In genomic region chr11:108851781-108852180, GRCh38 we compare ENCODE assay signal across 15 cellular contexts.
A peak's percentile ranks its signal among the peaks of the same experiment; 100 is the strongest.
DNase-seq lines count a peak whose midpoint lies in the region; ATAC-seq and TF ChIP-seq lines count a peak whose summit lies in the region.
"Had no signal": no experiment of that assay in that cellular context is flagged by ENCODE, and none has a peak within 500 bp of the region (broad histone marks: within the 10 kb centered on the region; RNA-seq: fewer than 3 reads in every experiment).

No MANE protein-coding gene starts in this region.

- no peak overlapping the region for H3K9ac ChIP-seq in neural cell (ENCODE audit: low read length)
- H3K9ac ChIP-seq: GM23248 had no signal

- peak overlapping the region; percentile 14 for H3K27ac Mint-ChIP-seq in activated naive CD4-positive, alpha-beta T cell treated with anti-CD3 and anti-CD28 coated beads, Interleukin-2, amount 50 U/mL, for 24 hours
- H3K27ac Mint-ChIP-seq in IgD-negative memory B cell: peak overlapping the region in 2 of 3 donors; percentile 13 to 25

- TF ChIP-seq CTCF in epithelial cell of esophagus (IDR thresholded peaks at IDR 0.05; ENCODE audit: insufficient read depth, low read depth, low read length, missing control alignments): no peak
- no peak for TF ChIP-seq CTCF in neural cell (IDR thresholded peaks at IDR 0.05; ENCODE audit: poor library complexity, severe bottlenecking)

- H3K27me3 Mint-ChIP-seq in activated naive CD4-positive, alpha-beta T cell treated with anti-CD3 and anti-CD28 coated beads, Interleukin-2, amount 50 U/mL, for 24 hours: no peaks in the 10 kb centered on the region
- H3K27me3 Mint-ChIP-seq in IgD-negative memory B cell: no peaks in the 10 kb centered on the region
- H3K27me3 Mint-ChIP-seq: B cell; CD4-positive, alpha-beta T cell had no signal

- no peaks in the 10 kb centered on the region for H3K9me3 Mint-ChIP-seq in activated naive CD4-positive, alpha-beta T cell treated with anti-CD3 and anti-CD28 coated beads, Interleukin-2, amount 50 U/mL, for 24 hours
- no peaks in the 10 kb centered on the region for H3K9me3 Mint-ChIP-seq in IgD-negative memory B cell
- H3K9me3 Mint-ChIP-seq: CD4-positive, alpha-beta T cell had no signal

- no peak for TF ChIP-seq RAD21 in neural cell (conservative IDR thresholded peaks at IDR 0.05)

- ATAC-seq in GM21723 (IDR thresholded peaks at IDR 0.05; ENCODE audit: unreplicated experiment): no peak
- no peak for ATAC-seq in HG02870 (IDR thresholded peaks at IDR 0.05; ENCODE audit: unreplicated experiment)

- H3K27ac ChIP-seq in neural cell (ENCODE audit: low read length): peak overlapping the region; percentile 55
- H3K27ac ChIP-seq: GM23248 had no signal

- H3K36me3 ChIP-seq in neural cell (ENCODE audit: insufficient read depth, low read length): no peaks in the 10 kb centered on the region

- H3K9me2 ChIP-seq in neural cell (ENCODE audit: insufficient read depth, low read length): no peaks in the 10 kb centered on the region

- no peak overlapping the region for H3K4me3 Mint-ChIP-seq in activated naive CD4-positive, alpha-beta T cell treated with anti-CD3 and anti-CD28 coated beads, Interleukin-2, amount 50 U/mL, for 24 hours
- H3K4me3 Mint-ChIP-seq in IgD-negative memory B cell: peak overlapping the region in 1 of 4 donors; percentile 25
- H3K4me3 Mint-ChIP-seq: B cell; CD4-positive, alpha-beta T cell had no signal

- no peak for TF ChIP-seq EP300 in neural cell (conservative IDR thresholded peaks at IDR 0.05; ENCODE audit: poor library complexity, severe bottlenecking)

- H3F3A ChIP-seq in neural cell (ENCODE audit: insufficient read depth, low read length, poor library complexity, severe bottlenecking): no peaks in the 10 kb centered on the region

- H2AFZ ChIP-seq in neural cell (ENCODE audit: low read depth, low read length): no peak overlapping the region
- H2AFZ ChIP-seq: GM23248 had no signal

- no peaks in the 10 kb centered on the region for H3K9me3 ChIP-seq in neural cell (ENCODE audit: low read length)

- H3K4me2 ChIP-seq in neural cell (ENCODE audit: low read length): no peak overlapping the region

- no peaks in the 10 kb centered on the region for H3K27me3 ChIP-seq in neural cell (ENCODE audit: insufficient read depth, low read depth, low read length)

- peaks cover 43% of the 10 kb centered on the region for H3K4me1 Mint-ChIP-seq in activated naive CD4-positive, alpha-beta T cell treated with anti-CD3 and anti-CD28 coated beads, Interleukin-2, amount 50 U/mL, for 24 hours
- H3K4me1 Mint-ChIP-seq in IgD-negative memory B cell: peaks cover 15 to 16% (median 16%) of the 10 kb centered on the region in 3 donors

- DNase-seq in activated naive CD4-positive, alpha-beta T cell (lab: John Stamatoyannopoulos, UW): no peak
- DNase-seq in epithelial cell of esophagus (ENCODE audit: low read depth) (peak; percentile 33), 8988T (no peak)
- DNase-seq: C1 segment of cervical spinal cord; CD4-positive, alpha-beta T cell; COR-L47; DND-41; GM23248; IMR-90 had no signal

- peaks cover 10% of the 10 kb centered on the region for H3K36me3 Mint-ChIP-seq in activated naive CD4-positive, alpha-beta T cell treated with anti-CD3 and anti-CD28 coated beads, Interleukin-2, amount 50 U/mL, for 24 hours
- H3K36me3 Mint-ChIP-seq in IgD-negative memory B cell: peaks cover 10% of the 10 kb centered on the region

- no peaks in the 10 kb centered on the region for H3K79me2 ChIP-seq in neural cell (replicated peaks; ENCODE audit: insufficient read depth, low read length)

- H4K20me1 ChIP-seq in neural cell (ENCODE audit: insufficient read depth): no peaks in the 10 kb centered on the region

- H3K4me3 ChIP-seq in epithelial cell of esophagus (ENCODE audit: low read length): no peak overlapping the region
- no peak overlapping the region for H3K4me3 ChIP-seq in neural cell (ENCODE audit: low read length)
- H3K4me3 ChIP-seq: GM23248 had no signal

TF ChIP-seq in neural cell, 6 proteins besides CTCF, POLR2A, EP300 and RAD21:
- no peak for TF ChIP-seq MXI1 (conservative IDR thresholded peaks at IDR 0.05; ENCODE audit: poor library complexity, severe bottlenecking)
- no peak for TF ChIP-seq POLR2AphosphoS5 (IDR thresholded peaks at IDR 0.05)
